ENCODE assay signal across 1 cellular context in the genomic region with DNA sequence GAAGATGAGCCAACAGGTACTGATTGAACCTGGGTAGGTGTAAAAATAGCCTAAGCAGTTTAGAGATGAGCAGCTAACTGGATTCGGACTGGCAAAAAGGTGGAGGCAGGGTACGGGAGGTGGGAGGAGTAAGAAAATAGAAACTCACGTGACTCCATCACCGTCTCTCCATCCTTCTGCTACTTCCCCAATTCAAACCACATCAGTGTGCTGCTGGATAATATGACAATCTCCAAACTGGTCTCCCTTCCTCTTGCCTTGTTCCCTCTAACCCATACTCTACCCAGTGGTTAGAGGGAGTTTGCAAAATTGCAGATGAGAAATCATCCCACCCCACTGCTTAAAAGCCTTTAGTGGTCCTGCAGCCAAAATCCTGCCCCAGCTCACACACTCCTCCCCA.
A peak's percentile ranks its signal among the peaks of the same experiment; 100 is the strongest.
TF ChIP-seq lines count a peak whose summit lies in the region.

No MANE protein-coding gene starts in this region.

TF ChIP-seq in K562, 482 proteins besides CTCF, POLR2A, EP300 and RAD21:
- TF ChIP-seq TEAD2 (tag; IDR thresholded peaks at IDR 0.05) (no peak), BHLHE40 (IDR thresholded peaks at IDR 0.05; ENCODE audit: low read length) (0 out of 2 replicates have a peak, but pooled peaks have one; percentile 29)
